ENCODE assay signal across 9 cellular contexts in the genomic region with DNA sequence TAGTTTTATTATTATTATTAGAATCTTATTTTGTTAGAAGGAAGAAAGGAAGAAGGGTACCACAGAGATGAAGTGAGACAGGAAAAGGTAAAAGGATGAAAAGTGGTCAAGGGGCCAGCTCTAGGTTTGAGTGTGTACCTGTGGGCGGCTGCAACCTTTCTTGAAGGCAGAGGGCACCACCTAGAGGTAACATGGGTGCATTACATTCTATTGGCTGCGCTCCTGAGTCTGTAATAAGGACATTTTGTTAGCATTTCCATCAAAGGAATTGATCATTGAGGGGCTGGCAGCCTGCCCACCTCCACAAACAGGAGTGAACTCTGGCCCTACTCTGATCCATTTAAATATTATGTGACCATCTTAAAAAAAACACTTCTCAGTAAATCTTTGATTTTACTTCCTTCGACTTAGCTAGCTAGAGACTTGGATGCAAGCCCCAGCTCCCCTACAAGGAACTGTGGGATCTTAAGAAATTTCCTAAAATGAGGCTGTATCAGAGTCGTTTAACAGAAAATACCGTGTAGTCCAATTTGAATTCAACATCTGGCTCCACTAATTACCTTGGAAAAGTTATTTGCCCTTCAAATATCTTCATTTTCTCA.
A peak's percentile ranks its signal among the peaks of the same experiment; 100 is the strongest.
DNase-seq lines count a peak whose midpoint lies in the region; ATAC-seq, FAIRE-seq and TF ChIP-seq lines count a peak whose summit lies in the region.
"Had no signal": no experiment of that assay in that cellular context is flagged by ENCODE, and none has a peak within 500 bp of the region (broad histone marks: within the 10 kb centered on the region; RNA-seq: fewer than 3 reads in every experiment).

No MANE protein-coding gene starts in this region.

- H3K27ac ChIP-seq in astrocyte (ENCODE audit: low read depth, low read length) = no peak overlapping the region

- no peaks in the 10 kb centered on the region for H3K4me1 Mint-ChIP-seq in astrocyte (ENCODE audit: low read depth, unreplicated experiment)
- no peaks in the 10 kb centered on the region for H3K4me1 Mint-ChIP-seq in activated T-cell treated with anti-CD3 and anti-CD28 coated beads, Interleukin-2, amount 50 U/mL, for 4 hours (ENCODE audit: low read depth)
- H3K4me1 Mint-ChIP-seq: central memory CD8-positive, alpha-beta T cell had no signal

- H3K9ac ChIP-seq in astrocyte (ENCODE audit: low read length) = no peak overlapping the region

- peak; percentile 37 for FAIRE-seq in astrocyte (lab: Jason Lieb, UNC)

- TF ChIP-seq CTCF in astrocyte (IDR thresholded peaks at IDR 0.05; ENCODE audit: insufficient read depth, low read depth, low read length) = peak; percentile 88

- no peaks in the 10 kb centered on the region for H3K27me3 ChIP-seq in astrocyte (ENCODE audit: insufficient read depth, low read length)

- peak; percentile 69 for DNase-seq in ELR (ENCODE audit: low read depth)
- peak; percentile 55 for DNase-seq in NCI-H460 (ENCODE audit: extremely low read depth, low read depth)
- peak; percentile 22 for DNase-seq in astrocyte (ENCODE audit: low read depth)
- DNase-seq in iPS-NIHi11 (ENCODE audit: low spot score) = peak; percentile 78
- peak; percentile 39 for DNase-seq in stimulated activated CD8-positive, alpha-beta memory T cell treated with anti-CD3 and anti-CD28 coated beads, Interleukin-4, amount 100 ng/mL, for 48 hours
- no peak for DNase-seq in activated T-cell treated with anti-CD3 and anti-CD28 coated beads, Interleukin-2, amount 50 U/mL, for 4 hours

- H3K4me2 ChIP-seq in astrocyte (ENCODE audit: low read length) = no peak overlapping the region

- no peak overlapping the region for H3K4me3 ChIP-seq in astrocyte (ENCODE audit: insufficient read depth, low read depth, low read length)

- no peaks in the 10 kb centered on the region for H3K27me3 Mint-ChIP-seq in astrocyte (ENCODE audit: low read depth, unreplicated experiment)
- no peaks in the 10 kb centered on the region for H3K27me3 Mint-ChIP-seq in activated T-cell treated with anti-CD3 and anti-CD28 coated beads, Interleukin-2, amount 50 U/mL, for 4 hours (ENCODE audit: low read depth)
- H3K27me3 Mint-ChIP-seq: central memory CD8-positive, alpha-beta T cell had no signal

- H3K9me3 ChIP-seq in astrocyte (ENCODE audit: insufficient read depth, low read depth, low read length) = no peaks in the 10 kb centered on the region

- no peaks in the 10 kb centered on the region for H3K36me3 Mint-ChIP-seq in astrocyte (ENCODE audit: low read depth, unreplicated experiment)
- H3K36me3 Mint-ChIP-seq in activated T-cell treated with anti-CD3 and anti-CD28 coated beads, Interleukin-2, amount 50 U/mL, for 4 hours (ENCODE audit: insufficient read depth) = no peaks in the 10 kb centered on the region

- no peak overlapping the region for H3K4me3 Mint-ChIP-seq in astrocyte (ENCODE audit: unreplicated experiment)
- H3K4me3 Mint-ChIP-seq in activated T-cell treated with anti-CD3 and anti-CD28 coated beads, Interleukin-2, amount 50 U/mL, for 4 hours = no peak overlapping the region
- H3K4me3 Mint-ChIP-seq: central memory CD8-positive, alpha-beta T cell had no signal

- H3K79me2 ChIP-seq in astrocyte (ENCODE audit: insufficient read depth, low read length) = no peaks in the 10 kb centered on the region

- H3K27ac Mint-ChIP-seq in astrocyte (ENCODE audit: unreplicated experiment) = no peak overlapping the region

- H2AFZ ChIP-seq in astrocyte (ENCODE audit: low read depth, low read length) = no peak overlapping the region

- no peaks in the 10 kb centered on the region for H3K4me1 ChIP-seq in astrocyte (ENCODE audit: insufficient read depth, low read length)

- peak; percentile 89 for ATAC-seq in GM19328 (IDR thresholded peaks at IDR 0.05; ENCODE audit: unreplicated experiment)
- ATAC-seq in HG03139 (IDR thresholded peaks at IDR 0.05; ENCODE audit: unreplicated experiment) = peak; percentile 94
- ATAC-seq in activated T-cell treated with anti-CD3 and anti-CD28 coated beads, Interleukin-2, amount 50 U/mL, for 4 hours = no peak

- H3K36me3 ChIP-seq in astrocyte (ENCODE audit: insufficient read depth, low read length) = no peaks in the 10 kb centered on the region

- no peaks in the 10 kb centered on the region for H3K9me3 Mint-ChIP-seq in astrocyte (ENCODE audit: unreplicated experiment)
- no peaks in the 10 kb centered on the region for H3K9me3 Mint-ChIP-seq in activated T-cell treated with anti-CD3 and anti-CD28 coated beads, Interleukin-2, amount 50 U/mL, for 4 hours

- no peaks in the 10 kb centered on the region for H4K20me1 ChIP-seq in astrocyte (ENCODE audit: insufficient read depth, low read length)

Comparison
In these comparisons a context has a peak if more than half of its experiments do, and no peak if none do; other contexts are left out.
1. ATAC-seq: peak in GM19328 (single experiment) and HG03139 (single experiment); none in activated T-cell treated with anti-CD3 and anti-CD28 coated beads, Interleukin-2, amount 50 U/mL, for 4 hours (0 of 2).